1 cellular context compared by ENCODE assay signal in genomic region chr1:231329483-231329882, GRCh38.
TF ChIP-seq lines count a peak whose summit lies in the region.

No MANE protein-coding gene starts in this region.

TF ChIP-seq in GM12878, 131 proteins besides CTCF, POLR2A, EP300 and RAD21 (continued from another document):
- TF ChIP-seq E2F4 (IDR thresholded peaks at IDR 0.05; ENCODE audit: low read depth, low read length) (no peak), RBBP5 (conservative IDR thresholded peaks at IDR 0.05) (no peak), ATF2 (IDR thresholded peaks at IDR 0.05; ENCODE audit: low read length) (peak; percentile 76), PBX3 (IDR thresholded peaks at IDR 0.05; ENCODE audit: insufficient replicate concordance, low read depth, low read length) (no peak), WRNIP1 (IDR thresholded peaks at IDR 0.05; ENCODE audit: borderline replicate concordance, low read depth, low read length) (no peak), MYC (IDR thresholded peaks at IDR 0.05; ENCODE audit: insufficient read depth, insufficient read length, insufficient replicate concordance, low read length, severe bottlenecking) (no peak)
